8 cellular contexts compared by ENCODE assay signal in genomic region chrX:119943185-119943988, GRCh38. TPM values are rescaled to one million over a fixed set of nuclear protein-coding genes. Genes with fewer than 3 reads are reported as not detected.
DNase-seq lines count a peak whose midpoint lies in the region; ATAC-seq and TF ChIP-seq lines count a peak whose summit lies in the region.

TSS of gene NKAP (minus strand) at chrX:119943751. CDS start at chrX:119943605, 146 bp downstream.

- H4K20me1 ChIP-seq in GM23338 (replicated peaks; ENCODE audit: insufficient read depth) = no peaks in the 10 kb centered on the region

- DNase-seq in EH (ENCODE audit: low read depth) = peak; percentile 93
- peak; percentile 88 for DNase-seq in GM23338 (ENCODE audit: low spot score)
- peak; percentile 83 to 87 for DNase-seq in Kasumi-1 (lab: John Stamatoyannopoulos, UW)
- peak; percentile 87 for DNase-seq in RPMI7951 (ENCODE audit: low read depth)
- peak; percentile 96 for DNase-seq in fibroblast of gingiva (ENCODE audit: low read depth)
- DNase-seq in naive B cell = peak; percentile 75
- DNase-seq in stimulated activated effector memory CD8-positive, alpha-beta T cell treated with anti-CD3 and anti-CD28 coated beads, Interleukin-12 subunit alpha, Interleukin-12 subunit beta, amount 100 ng/mL, for 72 hours (ENCODE audit: low spot score in 2 of 2) = peak; percentile 68 to 92

- peak within 1 kb of the TSS; percentile 80 for H3K4me3 ChIP-seq in GM23338

- H3K27me3 Mint-ChIP-seq in GM23338 (ENCODE audit: insufficient read depth, low read depth, poor library complexity) = no peaks in the 10 kb centered on the region
- no peaks in the 10 kb centered on the region for H3K27me3 Mint-ChIP-seq in activated T-helper 17 cell treated with anti-CD3 and anti-CD28 coated beads, Interleukin-2, amount 50 U/mL, for 72 hours
- H3K27me3 Mint-ChIP-seq in naive B cell = peaks cover 2 to 3% (median 2%) of the 10 kb centered on the region in 3 donors

- H3K27me3 ChIP-seq in GM23338 (ENCODE audit: insufficient read depth) = no peaks in the 10 kb centered on the region

- H3K4me3 Mint-ChIP-seq in GM23338 (peak within 1 kb of the TSS; percentile 97), naive B cell (peak within 1 kb of the TSS; percentile 87 to 99 (median 94))
- H3K4me3 Mint-ChIP-seq in activated T-helper 17 cell treated with anti-CD3 and anti-CD28 coated beads, Interleukin-2, amount 50 U/mL, for 72 hours = peak within 1 kb of the TSS; percentile 96
- peak within 1 kb of the TSS; percentile 95 for H3K4me3 Mint-ChIP-seq in stimulated activated effector memory CD8-positive, alpha-beta T cell treated with anti-CD3 and anti-CD28 coated beads, Interleukin-12 subunit alpha, Interleukin-12 subunit beta, amount 100 ng/mL, for 72 hours

- no peaks in the 10 kb centered on the region for H3K79me2 ChIP-seq in GM23338 (replicated peaks; ENCODE audit: insufficient read depth)

- peak within 1 kb of the TSS; percentile 76 for H3K4me2 ChIP-seq in GM23338

- peak in 1 of 2 experiments; percentile 29; a peak in 2 of 4 replicates for TF ChIP-seq CTCF in GM23338 (conservative IDR thresholded peaks at IDR 0.05; ENCODE audit: low read depth in 2 of 2)

- no peaks in the 10 kb centered on the region for H3K36me3 ChIP-seq in GM23338 (ENCODE audit: insufficient read depth)

- peak; percentile 92 for ATAC-seq in GM23338
- ATAC-seq in activated T-helper 17 cell treated with anti-CD3 and anti-CD28 coated beads, Interleukin-2, amount 50 U/mL, for 72 hours (replicated peaks) = peak; percentile 95
- ATAC-seq in naive B cell (ENCODE audit: low read depth in 2 of 2) = peak; percentile 85 to 87
- peak; percentile 93 for ATAC-seq in stimulated activated effector memory CD8-positive, alpha-beta T cell treated with anti-CD3 and anti-CD28 coated beads, Interleukin-12 subunit alpha, Interleukin-12 subunit beta, amount 100 ng/mL, for 72 hours

- no peaks in the 10 kb centered on the region for H3K9me2 ChIP-seq in GM23338 (ENCODE audit: insufficient read depth)

- H3K9me3 Mint-ChIP-seq in GM23338 (no peaks in the 10 kb centered on the region), naive B cell (peaks cover 0 to 5% (median 2%) of the 10 kb centered on the region in 7 donors)
- H3K9me3 Mint-ChIP-seq in activated T-helper 17 cell treated with anti-CD3 and anti-CD28 coated beads, Interleukin-2, amount 50 U/mL, for 72 hours = no peaks in the 10 kb centered on the region
- no peaks in the 10 kb centered on the region for H3K9me3 Mint-ChIP-seq in stimulated activated effector memory CD8-positive, alpha-beta T cell treated with anti-CD3 and anti-CD28 coated beads, Interleukin-12 subunit alpha, Interleukin-12 subunit beta, amount 100 ng/mL, for 72 hours

- H3K27ac Mint-ChIP-seq in GM23338 = peak within 1 kb of the TSS; percentile 91
- peak within 1 kb of the TSS; percentile 97 for H3K27ac Mint-ChIP-seq in activated T-helper 17 cell treated with anti-CD3 and anti-CD28 coated beads, Interleukin-2, amount 50 U/mL, for 72 hours
- H3K27ac Mint-ChIP-seq in naive B cell = peak within 1 kb of the TSS; percentile 91 to 98 (median 96)
- H3K27ac Mint-ChIP-seq in stimulated activated effector memory CD8-positive, alpha-beta T cell treated with anti-CD3 and anti-CD28 coated beads, Interleukin-12 subunit alpha, Interleukin-12 subunit beta, amount 100 ng/mL, for 72 hours = peak within 1 kb of the TSS; percentile 98

- H3K4me1 Mint-ChIP-seq in GM23338 (peaks cover 4% of the 10 kb centered on the region; the same call in 1 of the 3 replicates), naive B cell (peaks cover 9 to 20% (median 17%) of the 10 kb centered on the region in 3 donors)
- H3K4me1 Mint-ChIP-seq in activated T-helper 17 cell treated with anti-CD3 and anti-CD28 coated beads, Interleukin-2, amount 50 U/mL, for 72 hours = no peaks in the 10 kb centered on the region
- peaks cover 18% of the 10 kb centered on the region for H3K4me1 Mint-ChIP-seq in stimulated activated effector memory CD8-positive, alpha-beta T cell treated with anti-CD3 and anti-CD28 coated beads, Interleukin-12 subunit alpha, Interleukin-12 subunit beta, amount 100 ng/mL, for 72 hours

- no peaks in the 10 kb centered on the region for H3F3A ChIP-seq in GM23338 (replicated peaks; ENCODE audit: low read depth)

- no peaks in the 10 kb centered on the region for H3K4me1 ChIP-seq in GM23338 (ENCODE audit: insufficient read depth)

- peak within 1 kb of the TSS; percentile 96; the same call in 1 of the 2 replicates for H2AFZ ChIP-seq in GM23338

- peak within 1 kb of the TSS; percentile 76 for H3K27ac ChIP-seq in GM23338 (ENCODE audit: low read depth)

- H3K36me3 Mint-ChIP-seq in GM23338 (ENCODE audit: low read depth) (no peaks in the 10 kb centered on the region), naive B cell (peaks cover 0 to 9% of the 10 kb centered on the region in 2 donors)
- H3K36me3 Mint-ChIP-seq in activated T-helper 17 cell treated with anti-CD3 and anti-CD28 coated beads, Interleukin-2, amount 50 U/mL, for 72 hours (ENCODE audit: low read depth) = peaks cover 23% of the 10 kb centered on the region
- H3K36me3 Mint-ChIP-seq in stimulated activated effector memory CD8-positive, alpha-beta T cell treated with anti-CD3 and anti-CD28 coated beads, Interleukin-12 subunit alpha, Interleukin-12 subunit beta, amount 100 ng/mL, for 72 hours = peaks cover 24% of the 10 kb centered on the region

TF ChIP-seq in GM23338, 12 proteins besides CTCF, POLR2A, EP300 and RAD21 (continues in another document):
- TF ChIP-seq CREB1 (CRISPR knock-in tag; IDR thresholded peaks at IDR 0.05; ENCODE audit: low read depth) = peak; percentile 83
- TF ChIP-seq ZNF462 (CRISPR knock-in tag; IDR thresholded peaks at IDR 0.05) = no peak
- no peak for TF ChIP-seq JUNB (IDR thresholded peaks at IDR 0.05; ENCODE audit: unreplicated experiment)

RNA-seq across cellular contexts. Expression of gene NKAP, which starts in this region (rescaled TPM):
- 4.8 and 6.8 TPM in 2 replicates for total RNA-seq in GM23338 (2014; rRNA removed; shearing (Covaris generic))
- polyA plus RNA-seq in GM23338 (2016; fragmentation: Nextera tagmentation; extraction: Ambion mirVana) (10.4 and 11.6 TPM in 2 replicates), naive B cell (ENCODE audit: low read depth in 6 of 6) (1 to 10 TPM; 2.3 to 5.2 (median 3.3) TPM)
- 2.1 and 2.9 TPM in 2 replicates for total RNA-seq in RPMI7951 (2014; rRNA removed; shearing (Covaris generic))
- total RNA-seq in activated T-helper 17 cell treated with anti-CD3 and anti-CD28 coated beads, Interleukin-2, amount 50 U/mL, for 72 hours = 10 to 100 TPM; 10.1 to 10.8 TPM

Comparison
In these comparisons a context has a peak if more than half of its experiments do, and no peak if none do; other contexts are left out.
1. Peak in every context shown above with its lines: DNase-seq, ATAC-seq, H3K4me3 ChIP-seq and H3K27ac ChIP-seq.